ENCODE assay signal across 29 cellular contexts in genomic region chr2:66082576-66082975, GRCh38.
"Had no signal": no experiment of that assay in that cellular context is flagged by ENCODE, and none has a peak within 500 bp of the region (broad histone marks: within the 10 kb centered on the region; RNA-seq: fewer than 3 reads in every experiment).

No MANE protein-coding gene starts in this region.

- H3K9me3 Mint-ChIP-seq: central memory CD8-positive, alpha-beta T cell had no signal

- H3K27ac ChIP-seq: cardiac muscle cell, SJCRH30, SK-N-MC had no signal

- DNase-seq: activated CD4-positive, alpha-beta T cell treated with anti-CD3 and anti-CD28 coated beads, Interleukin-2, amount 10 ng/mL, durations not matched to agents 24 days and 14 days; activated CD4-positive, alpha-beta T cell treated with anti-CD3 and anti-CD28 coated beads, Interleukin-2, amount 50 U/mL, for 4 hours; activated CD8-positive, alpha-beta T cell treated with anti-CD3 and anti-CD28 coated beads for 36 hours; activated effector memory CD4-positive, alpha-beta T cell treated with anti-CD3 and anti-CD28 coated beads, Interleukin-2, amount 50 U/mL, for 16 hours; activated naive CD4-positive, alpha-beta T cell; activated naive CD4-positive, alpha-beta T cell treated with anti-CD3 and anti-CD28 coated beads, Interleukin-2, amount 50 U/mL, for 16 hours; activated naive CD8-positive, alpha-beta T cell treated with anti-CD3 and anti-CD28 coated beads for 36 hours; activated T-cell treated with anti-CD3 and anti-CD28 coated beads, Interleukin-2, amount 50 U/mL, for 1 hour; activated T-cell treated with anti-CD3 and anti-CD28 coated beads, Interleukin-2, amount 50 U/mL, for 72 hours; amniotic stem cell; aorta; KG1; MM.1S; MV-4-11; NCI-H1092 treated with DMSO at 0.1 percent for 48 hours; NCI-H1436; NCI-H1930; NCI-H2107; NCI-H226; NCI-H510A; NCI-H526 treated with DMSO at 0.1 percent for 48 hours; NCI-H82 had no signal

- H3K36me3 ChIP-seq: cardiac muscle cell, SJCRH30 had no signal

- H3K27ac Mint-ChIP-seq: activated CD4-positive, alpha-beta T cell treated with anti-CD3 and anti-CD28 coated beads, Interleukin-2, amount 10 ng/mL, durations not matched to agents 24 days and 14 days; activated CD8-positive, alpha-beta T cell treated with anti-CD3 and anti-CD28 coated beads for 36 hours; activated naive CD8-positive, alpha-beta T cell treated with anti-CD3 and anti-CD28 coated beads for 36 hours; activated T-cell treated with anti-CD3 and anti-CD28 coated beads, Interleukin-2, amount 50 U/mL, for 72 hours; activated T-helper 17 cell treated with anti-CD3 and anti-CD28 coated beads, Interleukin-2, amount 50 U/mL, for 72 hours; IgD-negative memory B cell had no signal

- H3K27me3 Mint-ChIP-seq: activated CD4-positive, alpha-beta T cell treated with anti-CD3 and anti-CD28 coated beads, Interleukin-2, amount 10 ng/mL, durations not matched to agents 24 days and 14 days; activated naive CD8-positive, alpha-beta T cell treated with anti-CD3 and anti-CD28 coated beads for 36 hours; activated T-helper 17 cell treated with anti-CD3 and anti-CD28 coated beads, Interleukin-2, amount 50 U/mL, for 72 hours; central memory CD8-positive, alpha-beta T cell had no signal

- H3K4me3 Mint-ChIP-seq: activated CD4-positive, alpha-beta T cell treated with anti-CD3 and anti-CD28 coated beads, Interleukin-2, amount 10 ng/mL, durations not matched to agents 24 days and 14 days; activated CD8-positive, alpha-beta T cell treated with anti-CD3 and anti-CD28 coated beads for 36 hours; activated naive CD8-positive, alpha-beta T cell treated with anti-CD3 and anti-CD28 coated beads for 36 hours; activated T-cell treated with anti-CD3 and anti-CD28 coated beads, Interleukin-2, amount 50 U/mL, for 72 hours; activated T-helper 17 cell treated with anti-CD3 and anti-CD28 coated beads, Interleukin-2, amount 50 U/mL, for 72 hours; central memory CD8-positive, alpha-beta T cell; IgD-negative memory B cell had no signal

- ATAC-seq: activated CD8-positive, alpha-beta T cell treated with anti-CD3 and anti-CD28 coated beads for 36 hours; activated T-cell treated with anti-CD3 and anti-CD28 coated beads, Interleukin-2, amount 50 U/mL, for 72 hours; activated T-helper 17 cell treated with anti-CD3 and anti-CD28 coated beads, Interleukin-2, amount 50 U/mL, for 72 hours; Panc1 had no signal

- H3K4me1 ChIP-seq: SJCRH30 had no signal

- H3K4me1 Mint-ChIP-seq: activated CD4-positive, alpha-beta T cell treated with anti-CD3 and anti-CD28 coated beads, Interleukin-2, amount 10 ng/mL, durations not matched to agents 24 days and 14 days; activated naive CD8-positive, alpha-beta T cell treated with anti-CD3 and anti-CD28 coated beads for 36 hours; activated T-helper 17 cell treated with anti-CD3 and anti-CD28 coated beads, Interleukin-2, amount 50 U/mL, for 72 hours; central memory CD8-positive, alpha-beta T cell; IgD-negative memory B cell had no signal

- H3K27me3 ChIP-seq: cardiac muscle cell had no signal

- H3K4me3 ChIP-seq: cardiac muscle cell, SJCRH30, SK-N-MC had no signal

- H3K36me3 Mint-ChIP-seq: activated naive CD8-positive, alpha-beta T cell treated with anti-CD3 and anti-CD28 coated beads for 36 hours; IgD-negative memory B cell had no signal
